In the genomic region with DNA sequence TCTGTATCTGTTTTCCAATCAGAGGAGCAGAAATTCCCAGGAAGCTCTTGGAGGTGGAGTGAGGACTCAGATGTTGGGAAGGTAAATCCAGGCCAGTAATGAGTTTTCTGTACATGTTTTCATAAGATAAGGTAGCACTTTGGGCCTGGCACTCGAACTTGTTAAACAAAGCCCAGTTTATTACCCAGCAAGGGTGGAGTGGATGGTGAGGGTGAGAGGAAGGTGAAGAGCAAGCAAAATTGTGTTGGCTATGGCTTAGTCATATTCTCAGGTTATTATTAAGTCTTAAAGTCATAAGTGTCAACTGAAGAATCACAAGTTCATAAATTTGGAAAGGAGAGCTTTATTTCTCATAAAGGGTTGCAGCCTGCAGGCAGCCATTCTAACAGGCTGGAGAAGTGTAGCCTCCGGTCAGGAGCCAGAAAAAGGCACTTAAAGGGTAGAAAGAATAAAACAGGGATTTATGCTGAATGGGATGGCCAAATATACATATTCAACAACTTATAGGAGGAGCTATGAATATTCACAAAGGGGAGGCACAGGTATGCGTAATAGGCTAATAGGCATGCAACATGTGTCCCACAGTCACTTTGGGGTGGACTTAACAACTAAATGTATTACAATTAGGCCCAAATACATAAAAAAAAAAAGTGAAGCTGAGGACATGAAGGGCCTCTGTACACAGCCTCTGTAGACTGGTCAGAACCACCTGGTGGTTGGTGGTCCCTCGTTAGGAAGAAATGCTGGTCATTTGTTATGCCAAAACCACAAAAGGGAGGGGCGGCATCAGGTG, we compare ENCODE assay signal across 2 cellular contexts.
TF ChIP-seq lines count a peak whose summit lies in the region.

No MANE protein-coding gene starts in this region.

TF ChIP-seq in GM23338, 12 proteins besides CTCF, POLR2A, EP300 and RAD21 (continues in another document):
- TF ChIP-seq ETS1 (IDR thresholded peaks at IDR 0.05) (no peak), NANOG (IDR thresholded peaks at IDR 0.05; ENCODE audit: borderline replicate concordance) (no peak), EZH2phosphoT487 (IDR thresholded peaks at IDR 0.05; ENCODE audit: unreplicated experiment) (no peak), CREB1 (CRISPR knock-in tag; IDR thresholded peaks at IDR 0.05; ENCODE audit: low read depth) (no peak), STAT1 (IDR thresholded peaks at IDR 0.05; ENCODE audit: unreplicated experiment) (no peak), POLR2AphosphoS5 (IDR thresholded peaks at IDR 0.05; ENCODE audit: low read depth) (no peak), ZNF331 (CRISPR knock-in tag; IDR thresholded peaks at IDR 0.05; ENCODE audit: low read depth) (no peak), REST (IDR thresholded peaks at IDR 0.05; ENCODE audit: unreplicated experiment) (no peak), EZH2 (IDR thresholded peaks at IDR 0.05; ENCODE audit: low read depth, unreplicated experiment) (no peak)

TF ChIP-seq in K562, 482 proteins besides CTCF, POLR2A, EP300 and RAD21 (continued from another document):
- TF ChIP-seq, protein P1, sequence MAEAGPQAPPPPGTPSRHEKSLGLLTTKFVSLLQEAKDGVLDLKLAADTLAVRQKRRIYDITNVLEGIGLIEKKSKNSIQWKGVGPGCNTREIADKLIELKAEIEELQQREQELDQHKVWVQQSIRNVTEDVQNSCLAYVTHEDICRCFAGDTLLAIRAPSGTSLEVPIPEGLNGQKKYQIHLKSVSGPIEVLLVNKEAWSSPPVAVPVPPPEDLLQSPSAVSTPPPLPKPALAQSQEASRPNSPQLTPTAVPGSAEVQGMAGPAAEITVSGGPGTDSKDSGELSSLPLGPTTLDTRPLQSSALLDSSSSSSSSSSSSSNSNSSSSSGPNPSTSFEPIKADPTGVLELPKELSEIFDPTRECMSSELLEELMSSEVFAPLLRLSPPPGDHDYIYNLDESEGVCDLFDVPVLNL (CRISPR knock-in tag; IDR thresholded peaks at IDR 0.05; ENCODE audit: low read depth): no peak
TF ChIP-seq in K562: peak in this region for 1.
